In the genomic region with DNA sequence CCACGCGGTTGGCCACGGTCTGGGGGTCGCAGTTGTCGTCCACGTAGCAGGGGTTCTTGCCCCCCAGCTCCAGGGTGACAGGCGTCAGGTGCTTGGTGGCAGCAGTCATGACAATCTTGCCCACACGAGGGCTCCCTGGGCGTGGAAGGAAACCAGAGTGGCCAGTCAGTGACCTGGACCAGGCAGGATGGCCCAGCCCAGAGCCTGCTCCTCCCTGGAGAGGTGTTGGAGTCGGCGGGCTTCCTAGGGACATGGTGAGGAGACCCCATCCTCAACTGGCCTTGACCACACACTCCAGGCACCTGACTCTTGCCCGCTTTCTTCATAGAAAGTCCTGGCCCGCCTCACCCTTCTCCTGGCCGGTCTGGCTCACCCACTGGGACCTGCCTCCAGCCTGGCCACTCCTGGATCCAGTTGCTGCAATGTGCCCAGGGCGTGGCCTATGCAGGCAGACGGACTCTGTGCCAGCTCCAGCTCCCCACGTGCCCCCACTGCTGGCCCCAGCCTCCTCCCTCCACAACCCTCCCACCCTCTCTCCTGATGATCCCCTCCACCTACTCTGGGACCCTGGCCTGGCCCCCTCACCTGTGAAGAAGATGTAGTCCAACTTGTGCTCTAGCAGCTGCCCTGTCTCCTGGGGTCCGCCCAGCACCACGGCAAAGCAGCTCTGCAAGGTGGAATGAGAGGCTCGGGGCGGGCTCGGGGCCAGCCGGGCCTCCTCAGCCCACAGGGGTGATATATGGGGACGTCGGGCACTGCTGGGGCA, we compare ENCODE assay signal across 16 cellular contexts. TPM values are rescaled to one million over a fixed set of nuclear protein-coding genes. Genes with fewer than 3 reads are reported as not detected.
DNase-seq lines count a peak whose midpoint lies in the region; ATAC-seq, FAIRE-seq and TF ChIP-seq lines count a peak whose summit lies in the region.
"Had no signal": no experiment of that assay in that cellular context is flagged by ENCODE, and none has a peak within 500 bp of the region (broad histone marks: within the 10 kb centered on the region; RNA-seq: fewer than 3 reads in every experiment).

No MANE protein-coding gene starts in this region.

- H3K27me3 ChIP-seq in pancreas (no peaks in the 10 kb centered on the region), MG63 (no peaks in the 10 kb centered on the region)
- H3K27me3 ChIP-seq: suprapubic skin had no signal

- intact Hi-C loops in pancreas (cut with DNase I) = loop anchor here in 1 of 3 donors (10.0 kb wide), 1 partner anchor 49 kb away; no protein-coding TSS in a partner anchor

- TF ChIP-seq CTCF in pancreas (IDR thresholded peaks at IDR 0.05) = peak in 3 of 4 donors; percentile 13 to 19 (median 15)

- H3K4me3 ChIP-seq in pancreas (no peak overlapping the region), MG63 (no peak overlapping the region)
- H3K4me3 ChIP-seq: dorsolateral prefrontal cortex, suprapubic skin had no signal

- H3K36me3 ChIP-seq in pancreas (no peaks in the 10 kb centered on the region), MG63 (no peaks in the 10 kb centered on the region)

- no peaks in the 10 kb centered on the region for H3K9me3 ChIP-seq in pancreas
- no peaks in the 10 kb centered on the region for H3K9me3 ChIP-seq in MG63
- H3K9me3 ChIP-seq: suprapubic skin had no signal

- ATAC-seq in pancreas = peak; percentile 58 to 93 (median 72)
- no peak for ATAC-seq in GM21390 (IDR thresholded peaks at IDR 0.05; ENCODE audit: unreplicated experiment)
- no peak for ATAC-seq in HG03139 (IDR thresholded peaks at IDR 0.05; ENCODE audit: unreplicated experiment)

- no peak for FAIRE-seq in pancreas (lab: Jason Lieb, UNC)

- no peak overlapping the region for H3K27ac ChIP-seq in pancreas
- H3K27ac ChIP-seq: dorsolateral prefrontal cortex, suprapubic skin had no signal

- DNase-seq in DMS53 treated with DMSO at 0.1 percent for 48 hours (lab: John Stamatoyannopoulos, UW; ENCODE audit: unreplicated experiment) = peak; percentile 51
- DNase-seq in HuH-7.5 (ENCODE audit: low spot score) = peak; percentile 79
- peak; percentile 33 for DNase-seq in dermis blood vessel endothelial cell
- peak in 4 of 6 donors; percentile 51 to 82 (median 62) for DNase-seq in pancreas
- no peak for DNase-seq in MG63
- DNase-seq in NAMALWA (ENCODE audit: low spot score) = no peak
- DNase-seq: activated CD4-positive, alpha-beta T cell treated with anti-CD3 and anti-CD28 coated beads for 48 hours; activated naive CD8-positive, alpha-beta T cell treated with anti-CD3 and anti-CD28 coated beads, Interleukin-2, amount 10 ng/mL, durations not matched to agents 7 days and 5 days; DMS153; NCI-H187; SIG-M5 had no signal

- 55 to 56% methylated on average over 20 to 25 of the region's 25 CpGs for WGBS in pancreas, 2 donors

- H3K4me1 ChIP-seq in pancreas = no peaks in the 10 kb centered on the region

RNA-seq across cellular contexts. Expression of a gene that starts 8.7 kb away (rescaled TPM):
- total RNA-seq in dermis blood vessel endothelial cell (not detected in 2 replicates), pancreas (under 1 TPM in 3 of 6 donors, not detected in 3; 0.17 to 0.50 (median 0.40) TPM)
- polyA plus RNA-seq in pancreas = under 1 TPM in 1 of 2 donors, not detected in 1; 0.28 TPM
- not detected in 2 replicates for total RNA-seq in MG63 (2014; rRNA removed; shearing (Covaris generic); ENCODE audit: low replicate concordance)
- total RNA-seq: activated naive CD8-positive, alpha-beta T cell treated with anti-CD3 and anti-CD28 coated beads, Interleukin-2, amount 10 ng/mL, durations not matched to agents 7 days and 5 days; dorsolateral prefrontal cortex; natural killer cell treated with Interleukin-12 subunit alpha and Interleukin-12 subunit beta and Interleukin-15 and Interleukin-18, amount 100 ng/mL, for 72 hours had no signal

RNA-seq across cellular contexts. Expression of a gene that starts 15.2 kb away (rescaled TPM):
- total RNA-seq in dermis blood vessel endothelial cell (not detected in 2 replicates), pancreas (10 to 100 TPM in 1 of 6 donors, 1 to 10 TPM in 5; 5.2 to 14.1 (median 6.9) TPM)
- 10 to 100 TPM; 16.5 to 17.9 TPM for polyA plus RNA-seq in pancreas
- total RNA-seq in MG63 (2014; rRNA removed; shearing (Covaris generic); ENCODE audit: low replicate concordance) = not detected in 2 replicates
- total RNA-seq: natural killer cell treated with Interleukin-12 subunit alpha and Interleukin-12 subunit beta and Interleukin-15 and Interleukin-18, amount 100 ng/mL, for 72 hours; suprapubic skin had no signal

RNA-seq across cellular contexts. Expression of a gene that starts 26.2 kb away (rescaled TPM):
- not detected in 2 replicates for total RNA-seq in dermis blood vessel endothelial cell
- total RNA-seq in pancreas = under 1 TPM in 3 of 6 donors, not detected in 3; 0.09 to 0.37 (median 0.24) TPM
- polyA plus RNA-seq in pancreas = under 1 TPM in 1 of 2 donors, not detected in 1; 0.28 TPM
- total RNA-seq in MG63 (2014; rRNA removed; shearing (Covaris generic); ENCODE audit: low replicate concordance) = not detected in 2 replicates
- total RNA-seq: activated naive CD8-positive, alpha-beta T cell treated with anti-CD3 and anti-CD28 coated beads, Interleukin-2, amount 10 ng/mL, durations not matched to agents 7 days and 5 days; natural killer cell treated with Interleukin-12 subunit alpha and Interleukin-12 subunit beta and Interleukin-15 and Interleukin-18, amount 100 ng/mL, for 72 hours; suprapubic skin had no signal

RNA-seq across cellular contexts. Expression of a gene that starts 36.0 kb away (rescaled TPM):
- total RNA-seq in dermis blood vessel endothelial cell = 10.7 and 13.0 TPM in 2 replicates
- 1 to 10 TPM; 4.3 to 7.3 (median 5.8) TPM for total RNA-seq in pancreas
- polyA plus RNA-seq in pancreas = 10 to 100 TPM in 1 of 2 donors, 1 to 10 TPM in 1; 6.4 to 11.0 TPM
- 15.0 TPM in 1 of 2 replicates, not detected in the other for total RNA-seq in MG63 (2014; rRNA removed; shearing (Covaris generic); ENCODE audit: low replicate concordance)

RNA-seq across cellular contexts. Expression of a gene that starts 59.0 kb away (rescaled TPM):
- 166 and 175 TPM in 2 replicates for total RNA-seq in dermis blood vessel endothelial cell
- 100 to 1,000 TPM in 4 of 6 donors, 10 to 100 TPM in 2; 82.5 to 126 (median 109) TPM for total RNA-seq in pancreas
- polyA plus RNA-seq in pancreas = 100 to 1,000 TPM; 206 to 281 TPM
- total RNA-seq in MG63 (2014; rRNA removed; shearing (Covaris generic); ENCODE audit: low replicate concordance) = 274 and 469 TPM in 2 replicates

Comparison
In these comparisons a context has a peak if more than half of its experiments do, and no peak if none do; other contexts are left out.
1. DNase-seq: peak in DMS53 treated with DMSO at 0.1 percent for 48 hours (single experiment), HuH-7.5 (single experiment), dermis blood vessel endothelial cell (single experiment) and pancreas (4 of 6); none in MG63 (single experiment) and NAMALWA (single experiment).
2. ATAC-seq: peak in pancreas (4 of 4); none in GM21390 (single experiment) and HG03139 (single experiment).